In genomic region chr15:84653910-84654688, GRCh38 we compare ENCODE assay signal across 8 cellular contexts. TPM values are rescaled to one million over a fixed set of nuclear protein-coding genes. Genes with fewer than 3 reads are reported as not detected.
DNase-seq lines count a peak whose midpoint lies in the region; ATAC-seq and TF ChIP-seq lines count a peak whose summit lies in the region.

Gene WDR73 (minus strand): TSS chr15:84654283. CDS start chr15:84654274, 9 bp downstream.

- DNase-seq in GM12865 (ENCODE audit: low read depth) (peak; percentile 96), NCI-H146 (lab: John Stamatoyannopoulos, UW) (peak; percentile 91), T-helper 1 cell (peak; percentile 93 to 97 (median 96)), amniotic epithelial cell (ENCODE audit: low read depth) (peak; percentile 88), heart right ventricle (peak; percentile 98), posterior cingulate gyrus (peak; percentile 96 to 100 (median 99)), upper lobe of left lung (peak; percentile 97 to 99)

- intact Hi-C loops in heart right ventricle (cut with DNase I) (loop anchor here in 8 of 10 donors (1.0 to 10.0 kb wide), 14 partner anchors 20 to 281 kb away; partner anchors contain the start of genes ALPK3 (in 3 of the 8), ZNF592 (in 3 of the 8), ZSCAN2 (in 3 of the 8) and SEC11A (in 2 of the 8)), posterior cingulate gyrus (cut with DNase I) (loop anchor here (2.0 kb wide), 1 partner anchor 95 kb away; the partner anchor contains the start of gene ZNF592)

- H3K36me3 ChIP-seq in heart right ventricle (peaks cover 0 to 40% (median 22%) of the 10 kb centered on the region in 9 donors), upper lobe of left lung (peaks cover 5 to 37% (median 22%) of the 10 kb centered on the region in 4 donors)

- peak; percentile 78 for ATAC-seq in HG02763 (IDR thresholded peaks at IDR 0.05; ENCODE audit: unreplicated experiment)
- ATAC-seq in heart right ventricle = peak; percentile 91 to 98 (median 96)
- peak; percentile 95 to 96 for ATAC-seq in upper lobe of left lung (ENCODE audit: low FRiP score in 2 of 2)

- H3K4me3 ChIP-seq in GM12865 (ENCODE audit: low read depth, low read length) (peak within 1 kb of the TSS; percentile 76), heart right ventricle (peak within 1 kb of the TSS; percentile 59 to 90 (median 76)), upper lobe of left lung (peak within 1 kb of the TSS; percentile 83 to 96 (median 94))

- H3K27ac ChIP-seq in heart right ventricle (peak within 1 kb of the TSS; percentile 55 to 95 (median 87)), upper lobe of left lung (peak within 1 kb of the TSS; percentile 80 to 93 (median 87))

- peak in 3 of 4 donors; percentile 30 to 82 (median 54) for TF ChIP-seq POLR2A in upper lobe of left lung (IDR thresholded peaks at IDR 0.05)

- 0 to 1% methylated on average over 49 of the region's 49 CpGs for WGBS in heart right ventricle, 2 donors
- 0 to 1% methylated on average over 19 to 41 of the region's 49 CpGs for WGBS in upper lobe of left lung, 2 donors

- no peaks in the 10 kb centered on the region for H3K27me3 ChIP-seq in heart right ventricle
- H3K27me3 ChIP-seq in upper lobe of left lung = no peaks in the 10 kb centered on the region

- no peaks in the 10 kb centered on the region for H3K9me3 ChIP-seq in heart right ventricle
- no peaks in the 10 kb centered on the region for H3K9me3 ChIP-seq in upper lobe of left lung

- H3K4me1 ChIP-seq in heart right ventricle = peaks cover 13 to 77% (median 46%) of the 10 kb centered on the region in 9 donors
- H3K4me1 ChIP-seq in upper lobe of left lung = peaks cover 29 to 58% (median 36%) of the 10 kb centered on the region in 4 donors

- peak in 1 of 4 donors; percentile 3 for TF ChIP-seq EP300 in upper lobe of left lung (IDR thresholded peaks at IDR 0.05)

- TF ChIP-seq CTCF in GM12865 (IDR thresholded peaks at IDR 0.05; ENCODE audit: insufficient read depth, low read depth, low read length, missing control alignments) (no peak), heart right ventricle (IDR thresholded peaks at IDR 0.05) (no peak), upper lobe of left lung (IDR thresholded peaks at IDR 0.05) (no peak)

RNA-seq across cellular contexts. Expression of gene WDR73, which starts in this region (rescaled TPM):
- total RNA-seq in heart right ventricle (10 to 100 TPM; 10.4 to 16.0 (median 13.9) TPM), upper lobe of left lung (100 to 1,000 TPM in 1 of 6 donors, 10 to 100 TPM in 5; 21.5 to 138 (median 35.8) TPM)
- 10 to 100 TPM; 16.7 to 18.4 TPM for polyA plus RNA-seq in heart right ventricle

Comparison
In these comparisons a context has a peak if more than half of its experiments do, and no peak if none do; other contexts are left out.
1. Peak in every context shown above with its lines: DNase-seq, ATAC-seq, H3K4me3 ChIP-seq and H3K27ac ChIP-seq.